Comparison of ENCODE assay signal across 23 cellular contexts in genomic region chr19:1634242-1634937, GRCh38.
"Had no signal": no experiment of that assay in that cellular context is flagged by ENCODE, and none has a peak within 500 bp of the region (broad histone marks: within the 10 kb centered on the region; RNA-seq: fewer than 3 reads in every experiment).

No MANE protein-coding gene starts in this region.

- H3K36me3 ChIP-seq: colonic mucosa had no signal

- FAIRE-seq: endothelial cell of umbilical vein, keratinocyte had no signal

- H3K9me3 ChIP-seq: colonic mucosa, psoas muscle, sigmoid colon, thoracic aorta had no signal

- H3K4me1 ChIP-seq: foreskin keratinocyte, psoas muscle, sigmoid colon had no signal

- H3K4me3 ChIP-seq: colonic mucosa, lung, psoas muscle, sigmoid colon, skin epidermis, thoracic aorta had no signal

- ATAC-seq: foreskin keratinocyte; left colon; left ventricle myocardium superior; psoas muscle; stimulated activated naive B cell treated with anti-CD40 and anti-IgM and Interleukin-4, amounts not matched to agents 10 μg/mL and 1 μg/mL and 100 μg/mL, for 72 hours; stimulated activated naive CD8-positive, alpha-beta T cell treated with anti-CD3 and anti-CD28 coated beads, Interleukin-15, amount 100 ng/mL, for 72 hours had no signal

- H3K9me3 Mint-ChIP-seq: immature natural killer cell; naive B cell; nephron; stimulated activated naive B cell treated with anti-CD40 and anti-IgM and Interleukin-4, amounts not matched to agents 10 μg/mL and 1 μg/mL and 100 μg/mL, for 72 hours; stimulated activated naive CD8-positive, alpha-beta T cell treated with anti-CD3 and anti-CD28 coated beads, Interleukin-15, amount 100 ng/mL, for 72 hours had no signal

- H3K4me3 Mint-ChIP-seq: endodermal cell; immature natural killer cell; naive B cell; nephron; stimulated activated naive B cell treated with anti-CD40 and anti-IgM and Interleukin-4, amounts not matched to agents 10 μg/mL and 1 μg/mL and 100 μg/mL, for 72 hours; stimulated activated naive CD8-positive, alpha-beta T cell treated with anti-CD3 and anti-CD28 coated beads, Interleukin-15, amount 100 ng/mL, for 72 hours had no signal

- H3K4me1 Mint-ChIP-seq: endodermal cell, nephron had no signal

- H3K27me3 Mint-ChIP-seq: naive B cell; stimulated activated naive B cell treated with anti-CD40 and anti-IgM and Interleukin-4, amounts not matched to agents 10 μg/mL and 1 μg/mL and 100 μg/mL, for 72 hours; stimulated activated naive CD8-positive, alpha-beta T cell treated with anti-CD3 and anti-CD28 coated beads, Interleukin-15, amount 100 ng/mL, for 72 hours had no signal

- H3K27me3 ChIP-seq: colonic mucosa, foreskin keratinocyte, sigmoid colon had no signal

- DNase-seq: colonic mucosa; dermis blood vessel endothelial cell; endodermal cell; foreskin keratinocyte; immature natural killer cell; left colon; left ventricle myocardium superior; mesendoderm; naive B cell; psoas muscle; retina; sigmoid colon; stimulated activated CD4-positive, alpha-beta T cell treated with anti-CD3 and anti-CD28 coated beads, Interleukin-2, amount 100 ng/mL, for 24 hours; stimulated activated CD4-positive, alpha-beta T cell treated with anti-CD3 and anti-CD28 coated beads, Interleukin-4, amount 100 ng/mL, for 4 hours; stimulated activated naive B cell treated with anti-CD40 and anti-IgM and Interleukin-4, amounts not matched to agents 10 μg/mL and 1 μg/mL and 100 μg/mL, for 72 hours; stimulated activated naive CD8-positive, alpha-beta T cell treated with anti-CD3 and anti-CD28 coated beads, Interleukin-15, amount 100 ng/mL, for 72 hours; trophoblast cell had no signal

- H3K27ac ChIP-seq: colonic mucosa, foreskin keratinocyte, psoas muscle, sigmoid colon, skin epidermis, thoracic aorta had no signal

- H3K27ac Mint-ChIP-seq: endodermal cell, nephron had no signal
